8 cellular contexts compared by ENCODE assay signal in the genomic region with DNA sequence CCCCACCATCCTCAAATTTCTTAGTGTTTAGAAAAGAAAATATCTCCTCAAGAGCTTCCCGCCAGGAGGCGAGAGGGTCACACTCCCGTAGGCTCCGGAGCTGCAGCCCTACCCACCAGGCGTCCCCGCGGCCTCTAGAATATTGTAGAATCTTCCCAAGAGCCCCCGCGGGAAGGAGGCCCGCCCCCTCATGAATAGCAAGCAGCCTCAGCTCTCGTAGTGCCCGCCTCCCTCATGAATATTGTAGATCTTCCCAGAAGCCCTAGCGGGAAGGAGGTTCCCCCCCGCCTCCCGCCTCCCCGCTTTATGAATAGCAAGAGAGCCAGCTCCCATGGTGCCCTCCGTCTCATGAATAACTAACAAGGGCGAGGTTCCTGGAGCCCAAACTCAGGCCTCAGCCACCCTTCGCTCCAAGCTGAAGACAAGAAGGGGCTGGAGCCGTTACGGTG. TPM values are rescaled to one million over a fixed set of nuclear protein-coding genes. Genes with fewer than 3 reads are reported as not detected.
DNase-seq lines count a peak whose midpoint lies in the region; ATAC-seq and TF ChIP-seq lines count a peak whose summit lies in the region.

A gene with protein sequence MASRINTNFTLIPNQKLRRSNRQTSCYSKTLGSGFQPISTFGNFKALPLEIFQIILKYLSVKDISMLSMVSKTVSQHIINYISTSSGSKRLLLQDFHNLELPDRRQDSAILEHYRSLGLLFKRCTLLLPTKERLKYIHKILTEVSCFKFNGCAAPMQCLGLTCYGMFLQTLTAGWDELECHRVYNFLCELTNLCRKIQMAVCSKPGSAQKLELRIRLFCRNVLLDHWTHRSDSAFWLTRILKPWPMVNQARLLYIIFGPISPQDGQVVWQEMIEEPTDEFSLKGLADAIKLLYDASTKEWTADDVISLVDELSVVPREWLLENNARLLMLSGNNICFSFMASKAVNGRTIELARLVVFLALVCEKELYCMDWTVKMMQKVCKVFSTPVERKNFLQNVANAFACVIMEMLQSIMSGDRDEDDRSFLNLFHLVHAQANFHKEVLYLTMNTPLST (minus strand): TSS at position 114 of the 449 bp plus-strand sequence. CDS start 4,378 bp downstream, outside the sequence.

- H3K9me3 ChIP-seq in cardiac muscle cell (ENCODE audit: low read depth), result no peaks in the 10 kb centered on the region
- no peaks in the 10 kb centered on the region for H3K9me3 ChIP-seq in ovary

- ATAC-seq in GM21390 (IDR thresholded peaks at IDR 0.05; ENCODE audit: unreplicated experiment), result no peak

- no peaks in the 10 kb centered on the region for H3K27me3 ChIP-seq in cardiac muscle cell
- H3K27me3 ChIP-seq in ovary, result no peaks in the 10 kb centered on the region

- no peak within 1 kb of the TSS for H3K4me3 ChIP-seq in cardiac muscle cell
- H3K4me3 ChIP-seq in ovary, result no peak within 1 kb of the TSS

- intact Hi-C loops in ovary (cut with DNase I), result loop anchor here in 1 of 4 donors (10.0 kb wide), 1 partner anchor 277 kb away; no protein-coding TSS in a partner anchor

- H3K27ac ChIP-seq in adipose tissue (ENCODE audit: low read depth, low read length) (peak within 1 kb of the TSS; percentile 54), cardiac muscle cell (no peak within 1 kb of the TSS), ovary (peak within 1 kb of the TSS; percentile 36 to 55), substantia nigra (ENCODE audit: low read depth, low read length, poor library complexity, severe bottlenecking) (peak within 1 kb of the TSS; percentile 66)

- TF ChIP-seq CTCF in GM13976 (IDR thresholded peaks at IDR 0.05; ENCODE audit: borderline replicate concordance, control extremely low read depth, extremely low read depth, insufficient read depth, missing control alignments) (no peak), cardiac muscle cell (IDR thresholded peaks at IDR 0.05; ENCODE audit: low read depth, low read length) (peak; percentile 31), ovary (IDR thresholded peaks at IDR 0.05) (peak in 2 of 3 donors; percentile 13 to 37)

- no peak for TF ChIP-seq EP300 in ovary (IDR thresholded peaks at IDR 0.05)

- peak; percentile 68 for DNase-seq in GM13976 (ENCODE audit: low spot score)
- peak; percentile 95 for DNase-seq in SW480 (ENCODE audit: low spot score)
- DNase-seq in cardiac muscle cell (ENCODE audit: low read depth in 1 of 2, low spot score in 1 of 2), result peak; percentile 64 to 96
- peak; percentile 89 to 93 (median 92) for DNase-seq in ovary
- peak; percentile 17 to 96 (median 81) for DNase-seq in substantia nigra (lab: John Stamatoyannopoulos, UW)
- DNase-seq in NCI-H1694 (lab: John Stamatoyannopoulos, UW), result no peak

- in situ Hi-C loops in GM13976 (cut with MboI; ENCODE audit: low sequenced_read_pairs, unreplicated experiment), result no loop called here

- TF ChIP-seq POLR2A in ovary (IDR thresholded peaks at IDR 0.05), result peak; percentile 37

- H3K4me1 ChIP-seq in cardiac muscle cell (ENCODE audit: low read depth), result no peaks in the 10 kb centered on the region
- no peaks in the 10 kb centered on the region for H3K4me1 ChIP-seq in ovary (ENCODE audit: insufficient read depth)

- no peaks in the 10 kb centered on the region for H3K36me3 ChIP-seq in cardiac muscle cell
- no peaks in the 10 kb centered on the region for H3K36me3 ChIP-seq in ovary

- WGBS in adipose tissue, 3 donors, result 6 to 20% (median 20%) methylated on average over 21 of the region's 21 CpGs
- WGBS in ovary, 3 donors, result 16 to 27% (median 17%) methylated on average over 21 of the region's 21 CpGs

RNA-seq across cellular contexts. Expression of the gene that starts here (rescaled TPM):
- polyA plus RNA-seq in adipose tissue (under 1 TPM in 1 of 3 donors, not detected in 2; 0.03 TPM), cardiac muscle cell (not detected in 2 replicates), ovary (not detected)
- total RNA-seq in cardiac muscle cell (not detected in 2 replicates), ovary (not detected)

Comparison
In these comparisons a context has a peak if more than half of its experiments do, and no peak if none do; other contexts are left out.
1. Peak in DNase-seq in cardiac muscle cell; RNA of the gene not detected or under 1 TPM.
2. Peak in DNase-seq and H3K27ac ChIP-seq in ovary; RNA of the gene not detected or under 1 TPM.